Comparison of ENCODE assay signal across 1 cellular context in genomic region chr1:26177182-26177684, GRCh38.
TF ChIP-seq lines count a peak whose summit lies in the region.

A gene with protein sequence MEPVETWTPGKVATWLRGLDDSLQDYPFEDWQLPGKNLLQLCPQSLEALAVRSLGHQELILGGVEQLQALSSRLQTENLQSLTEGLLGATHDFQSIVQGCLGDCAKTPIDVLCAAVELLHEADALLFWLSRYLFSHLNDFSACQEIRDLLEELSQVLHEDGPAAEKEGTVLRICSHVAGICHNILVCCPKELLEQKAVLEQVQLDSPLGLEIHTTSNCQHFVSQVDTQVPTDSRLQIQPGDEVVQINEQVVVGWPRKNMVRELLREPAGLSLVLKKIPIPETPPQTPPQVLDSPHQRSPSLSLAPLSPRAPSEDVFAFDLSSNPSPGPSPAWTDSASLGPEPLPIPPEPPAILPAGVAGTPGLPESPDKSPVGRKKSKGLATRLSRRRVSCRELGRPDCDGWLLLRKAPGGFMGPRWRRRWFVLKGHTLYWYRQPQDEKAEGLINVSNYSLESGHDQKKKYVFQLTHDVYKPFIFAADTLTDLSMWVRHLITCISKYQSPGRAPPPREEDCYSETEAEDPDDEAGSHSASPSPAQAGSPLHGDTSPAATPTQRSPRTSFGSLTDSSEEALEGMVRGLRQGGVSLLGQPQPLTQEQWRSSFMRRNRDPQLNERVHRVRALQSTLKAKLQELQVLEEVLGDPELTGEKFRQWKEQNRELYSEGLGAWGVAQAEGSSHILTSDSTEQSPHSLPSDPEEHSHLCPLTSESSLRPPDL (plus strand): TSS chr1:26177491. CDS start chr1:26177548, 57 bp downstream.

TF ChIP-seq in H1, 55 proteins besides CTCF, POLR2A, EP300 and RAD21 (continued from another document):
- peak; percentile 10; the same call in 1 of the 2 replicates for TF ChIP-seq KDM1A (IDR thresholded peaks at IDR 0.05; ENCODE audit: borderline replicate concordance, low read length)
- TF ChIP-seq, protein P1, sequence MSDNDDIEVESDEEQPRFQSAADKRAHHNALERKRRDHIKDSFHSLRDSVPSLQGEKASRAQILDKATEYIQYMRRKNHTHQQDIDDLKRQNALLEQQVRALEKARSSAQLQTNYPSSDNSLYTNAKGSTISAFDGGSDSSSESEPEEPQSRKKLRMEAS (IDR thresholded peaks at IDR 0.05), result peak; percentile 70
- TF ChIP-seq GTF2F1 (IDR thresholded peaks at IDR 0.05; ENCODE audit: borderline replicate concordance, low read depth, low read length), result no peak
- TF ChIP-seq YY1 (IDR thresholded peaks at IDR 0.05; ENCODE audit: low read depth, low read length), result peak; percentile 77
- TF ChIP-seq TAF7 (optimal IDR thresholded peaks at IDR 0.05; ENCODE audit: borderline replicate concordance, low read depth, low read length), result peak; percentile 48
- TF ChIP-seq JUND (IDR thresholded peaks at IDR 0.05; ENCODE audit: low read length), result no peak
- TF ChIP-seq TBP (IDR thresholded peaks at IDR 0.05; ENCODE audit: low read depth, low read length), result peak; percentile 47
- TF ChIP-seq, protein P2, sequence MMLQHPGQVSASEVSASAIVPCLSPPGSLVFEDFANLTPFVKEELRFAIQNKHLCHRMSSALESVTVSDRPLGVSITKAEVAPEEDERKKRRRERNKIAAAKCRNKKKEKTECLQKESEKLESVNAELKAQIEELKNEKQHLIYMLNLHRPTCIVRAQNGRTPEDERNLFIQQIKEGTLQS (IDR thresholded peaks at IDR 0.05; ENCODE audit: insufficient read depth, low read depth, low read length), result no peak
- peak; percentile 59 for TF ChIP-seq TAF1 (IDR thresholded peaks at IDR 0.05; ENCODE audit: low read depth, low read length)
- TF ChIP-seq HDAC2 (IDR thresholded peaks at IDR 0.05; ENCODE audit: borderline replicate concordance in 1 of 2, low read depth in 2 of 2, low read length in 2 of 2), result peak in 1 of 2 experiments; percentile 54; a peak in 1 of 4 replicates
TF ChIP-seq in H1: peak in this region for 8.
